In the genomic region with DNA sequence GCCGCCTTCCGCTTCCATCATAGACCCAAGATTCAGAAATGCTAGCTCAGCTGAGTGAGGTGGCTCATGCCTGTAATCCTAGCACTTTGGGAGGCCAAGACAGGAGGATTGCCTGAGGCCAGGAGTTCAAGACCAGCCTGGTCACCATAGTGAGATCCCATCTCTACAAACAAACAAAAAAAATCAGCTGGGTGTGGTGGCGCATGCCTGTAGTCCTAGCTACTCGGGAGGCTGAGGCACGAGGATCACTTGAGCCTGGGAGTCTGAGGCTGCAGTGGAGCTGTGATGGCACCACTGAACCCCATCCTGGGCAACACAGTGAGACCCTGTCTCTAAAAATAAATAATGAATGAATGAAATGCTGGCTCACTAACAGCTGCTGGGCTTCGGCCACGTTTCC, we compare ENCODE assay signal across 2 cellular contexts.
A peak's percentile ranks its signal among the peaks of the same experiment; 100 is the strongest.
TF ChIP-seq lines count a peak whose summit lies in the region.

No MANE protein-coding gene starts in this region.

TF ChIP-seq in HEK293, 187 proteins besides CTCF, POLR2A, EP300 and RAD21:
- TF ChIP-seq MYNN (tag by site-specific recombination; IDR thresholded peaks at IDR 0.05; ENCODE audit: borderline replicate concordance) (no peak), ZNF121 (tag by site-specific recombination; IDR thresholded peaks at IDR 0.05) (peak; percentile 98)

TF ChIP-seq in H1, 55 proteins besides CTCF, POLR2A, EP300 and RAD21:
- no peak for TF ChIP-seq CEBPB (IDR thresholded peaks at IDR 0.05; ENCODE audit: low read depth, low read length)
- no peak for TF ChIP-seq KDM4A (IDR thresholded peaks at IDR 0.05; ENCODE audit: low read depth, low read length, severe bottlenecking)
- no peak for TF ChIP-seq SIN3A (conservative IDR thresholded peaks at IDR 0.05 in 1 of 2, IDR thresholded peaks at IDR 0.05 in 1 of 2; ENCODE audit: low read depth in 1 of 2, low read length in 2 of 2)
- TF ChIP-seq TBP (IDR thresholded peaks at IDR 0.05; ENCODE audit: low read depth, low read length) = no peak
- TF ChIP-seq GABPA (IDR thresholded peaks at IDR 0.05; ENCODE audit: borderline replicate concordance, insufficient read depth, low read length) = no peak
- no peak for TF ChIP-seq PHF8 (conservative IDR thresholded peaks at IDR 0.05; ENCODE audit: low read depth, low read length)
- peak; percentile 74; the same call in 1 of the 2 replicates for TF ChIP-seq KDM1A (IDR thresholded peaks at IDR 0.05; ENCODE audit: borderline replicate concordance, low read length)
- no peak for TF ChIP-seq SP4 (IDR thresholded peaks at IDR 0.05; ENCODE audit: low read length)
TF ChIP-seq in H1: peak in this region for 1.
